In the genomic region with DNA sequence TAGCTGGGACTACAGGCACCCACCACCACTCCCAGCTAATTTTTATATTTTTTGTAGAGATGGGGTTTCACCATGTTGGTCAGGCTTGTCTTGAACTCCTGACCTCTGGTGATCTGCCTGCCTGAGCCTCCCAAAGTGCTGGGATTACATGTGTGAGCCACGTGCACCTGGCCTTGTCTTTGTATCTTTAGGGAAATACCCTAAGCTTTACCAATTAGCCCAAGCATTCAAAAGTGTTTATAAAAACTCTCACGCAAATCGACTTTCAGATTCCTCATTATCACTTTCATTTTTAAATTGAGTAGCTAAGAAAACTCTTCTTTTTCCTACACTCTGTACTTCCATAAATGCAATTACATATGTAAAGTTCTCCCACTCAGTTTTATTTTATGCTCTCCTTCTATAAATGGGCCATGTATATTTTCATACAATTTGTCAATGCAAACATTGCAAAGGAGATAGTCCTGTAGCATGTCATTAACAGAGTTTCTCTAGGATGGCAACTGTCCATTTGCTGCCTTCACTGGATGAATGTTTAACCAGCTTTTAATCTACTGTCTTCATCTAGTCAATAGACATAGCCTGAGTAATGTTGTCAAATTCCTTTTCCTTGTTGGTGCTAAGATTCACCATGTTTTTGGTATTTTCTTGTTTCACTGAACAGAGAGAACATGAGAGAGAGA, we compare ENCODE assay signal across 14 cellular contexts.
DNase-seq lines count a peak whose midpoint lies in the region; ATAC-seq, FAIRE-seq and TF ChIP-seq lines count a peak whose summit lies in the region.
"Had no signal": no experiment of that assay in that cellular context is flagged by ENCODE, and none has a peak within 500 bp of the region (broad histone marks: within the 10 kb centered on the region; RNA-seq: fewer than 3 reads in every experiment).

No MANE protein-coding gene starts in this region.

- no peak for TF ChIP-seq EP300 in suprapubic skin (IDR thresholded peaks at IDR 0.05)

- no peak for TF ChIP-seq POLR2A in suprapubic skin (IDR thresholded peaks at IDR 0.05)

- H3K4me1 ChIP-seq in suprapubic skin: no peaks in the 10 kb centered on the region

- H3K27me3 ChIP-seq in suprapubic skin: no peaks in the 10 kb centered on the region
- H3K27me3 ChIP-seq: cardiac muscle cell, MG63 had no signal

- no peak overlapping the region for H3K27ac ChIP-seq in suprapubic skin
- H3K27ac ChIP-seq: cardiac muscle cell, HL-60 had no signal

- TF ChIP-seq CTCF in GM12865 (IDR thresholded peaks at IDR 0.05; ENCODE audit: insufficient read depth, low read depth, low read length, missing control alignments) (no peak), suprapubic skin (IDR thresholded peaks at IDR 0.05) (no peak)

- ATAC-seq in GM19452 (IDR thresholded peaks at IDR 0.05; ENCODE audit: unreplicated experiment) (peak; percentile 67), HG02852 (IDR thresholded peaks at IDR 0.05; ENCODE audit: unreplicated experiment) (peak; percentile 58), HG03558 (IDR thresholded peaks at IDR 0.05; ENCODE audit: extremely low read depth, unreplicated experiment) (peak; percentile 57)
- ATAC-seq: activated CD4-positive, alpha-beta T cell treated with anti-CD3 and anti-CD28 coated beads for 36 hours had no signal

- DNase-seq in GM12865 (ENCODE audit: low read depth) (peak; percentile 79), HTR-8/SVneo (ENCODE audit: insufficient read length, low spot score) (no peak), suprapubic skin (ENCODE audit: low spot score in 2 of 2) (no peak), GF-D8 (lab: John Stamatoyannopoulos, UW) (no peak)
- no peak for DNase-seq in activated CD4-positive, alpha-beta T cell treated with anti-CD3 and anti-CD28 coated beads for 1 hour
- DNase-seq: activated CD4-positive, alpha-beta T cell treated with anti-CD3 and anti-CD28 coated beads for 36 hours; activated effector memory CD4-positive, alpha-beta T cell treated with Interleukin-2 at 50 U/mL for 16 hours; MG63; NCI-H510A treated with DMSO at 0.1 percent for 48 hours had no signal

- WGBS in suprapubic skin: 76% methylated on average over 3 of the region's 3 CpGs

- FAIRE-seq in HTR-8/SVneo (lab: Jason Lieb, UNC): no peak

- H3K4me3 ChIP-seq in GM12865 (ENCODE audit: low read depth, low read length): no peak overlapping the region
- H3K4me3 ChIP-seq in suprapubic skin: no peak overlapping the region
- H3K4me3 ChIP-seq: cardiac muscle cell, MG63 had no signal

- H3K9me3 ChIP-seq in suprapubic skin: no peaks in the 10 kb centered on the region
- H3K9me3 ChIP-seq: MG63 had no signal

- H3K36me3 ChIP-seq in suprapubic skin: no peaks in the 10 kb centered on the region
- H3K36me3 ChIP-seq: cardiac muscle cell, MG63 had no signal
